Comparison of ENCODE assay signal across 8 cellular contexts in genomic region chr12:47828967-47829482, GRCh38. TPM values are rescaled to one million over a fixed set of nuclear protein-coding genes. Genes with fewer than 3 reads are reported as not detected.
DNase-seq lines count a peak whose midpoint lies in the region; ATAC-seq and TF ChIP-seq lines count a peak whose summit lies in the region.

No MANE protein-coding gene starts in this region.

- H3K36me3 Mint-ChIP-seq in activated naive CD4-positive, alpha-beta T cell treated with anti-CD3 and anti-CD28 coated beads, Interleukin-2, amount 50 U/mL, for 24 hours = no peaks in the 10 kb centered on the region
- H3K36me3 Mint-ChIP-seq in activated CD8-positive, alpha-beta memory T cell treated with anti-CD3 and anti-CD28 coated beads, Interleukin-2, amount 10 ng/mL, durations not matched to agents 7 days and 5 days = peaks cover 3% of the 10 kb centered on the region

- TF ChIP-seq POLR2A in adrenal gland (IDR thresholded peaks at IDR 0.05) (peak; percentile 30 to 69), testis (IDR thresholded peaks at IDR 0.05) (no peak)

- TF ChIP-seq CTCF in adrenal gland (IDR thresholded peaks at IDR 0.05) (no peak), testis (IDR thresholded peaks at IDR 0.05) (no peak)

- H3K9me3 Mint-ChIP-seq in activated naive CD4-positive, alpha-beta T cell treated with anti-CD3 and anti-CD28 coated beads, Interleukin-2, amount 50 U/mL, for 24 hours = no peaks in the 10 kb centered on the region
- no peaks in the 10 kb centered on the region for H3K9me3 Mint-ChIP-seq in activated CD8-positive, alpha-beta memory T cell treated with anti-CD3 and anti-CD28 coated beads, Interleukin-2, amount 10 ng/mL, durations not matched to agents 7 days and 5 days (ENCODE audit: low read depth)

- H3K9me3 ChIP-seq in adrenal gland (replicated peaks in 1 of 3) = no peaks in the 10 kb centered on the region
- no peaks in the 10 kb centered on the region for H3K9me3 ChIP-seq in testis

- CTCF ChIA-PET in activated CD8-positive, alpha-beta memory T cell treated with anti-CD3 and anti-CD28 coated beads, Interleukin-2, amount 10 ng/mL, durations not matched to agents 7 days and 5 days (lab: Charles Lee) = interaction anchor here (0.7 to 21.9 kb wide), 8 partner anchors 10 to 114 kb away, joined by 3 to 775 read pairs (median 29); partner anchors contain the start of genes HDAC7 and SLC48A1

- H3K27ac ChIP-seq in adrenal gland (peak overlapping the region in 4 of 5 donors; percentile 81 to 94 (median 82)), testis (peak overlapping the region; percentile 70 to 79)

- H3K27ac Mint-ChIP-seq in activated naive CD4-positive, alpha-beta T cell treated with anti-CD3 and anti-CD28 coated beads, Interleukin-2, amount 50 U/mL, for 24 hours = peak overlapping the region; percentile 72
- no peak overlapping the region for H3K27ac Mint-ChIP-seq in activated CD8-positive, alpha-beta memory T cell treated with anti-CD3 and anti-CD28 coated beads, Interleukin-2, amount 10 ng/mL, durations not matched to agents 7 days and 5 days

- peaks cover 91% of the 10 kb centered on the region for H3K4me1 Mint-ChIP-seq in activated naive CD4-positive, alpha-beta T cell treated with anti-CD3 and anti-CD28 coated beads, Interleukin-2, amount 50 U/mL, for 24 hours
- peaks cover 73% of the 10 kb centered on the region for H3K4me1 Mint-ChIP-seq in activated CD8-positive, alpha-beta memory T cell treated with anti-CD3 and anti-CD28 coated beads, Interleukin-2, amount 10 ng/mL, durations not matched to agents 7 days and 5 days

- 11 to 28% (median 15%) methylated on average over 5 to 7 of the region's 7 CpGs for WGBS in adrenal gland, 4 donors
- WGBS in testis, 2 donors = 61 to 70% methylated on average over 7 of the region's 7 CpGs

- no peak for ATAC-seq in HG03342 (IDR thresholded peaks at IDR 0.05; ENCODE audit: unreplicated experiment)
- no peak for ATAC-seq in activated CD8-positive, alpha-beta memory T cell treated with anti-CD3 and anti-CD28 coated beads, Interleukin-2, amount 10 ng/mL, durations not matched to agents 7 days and 5 days

- H3K36me3 ChIP-seq in adrenal gland (replicated peaks in 1 of 2) (no peaks in the 10 kb centered on the region), testis (ENCODE audit: low read depth, missing control alignments) (no peaks in the 10 kb centered on the region)

- peaks cover 23 to 43% of the 10 kb centered on the region in 2 donors for H3K4me1 ChIP-seq in adrenal gland (replicated peaks in 1 of 2)
- peaks cover 35% of the 10 kb centered on the region for H3K4me1 ChIP-seq in testis

- DNase-seq in activated naive CD4-positive, alpha-beta T cell treated with Interleukin-2 at 50 U/mL for 16 hours = no peak
- DNase-seq in adrenal gland (peak; percentile 84 to 94 (median 92)), islet precursor cell (peak; percentile 92), testis (peak; percentile 71), COR-L47 (lab: John Stamatoyannopoulos, UW) (no peak)
- no peak for DNase-seq in activated CD8-positive, alpha-beta memory T cell treated with anti-CD3 and anti-CD28 coated beads, Interleukin-2, amount 10 ng/mL, durations not matched to agents 7 days and 5 days

- no peaks in the 10 kb centered on the region for H3K27me3 Mint-ChIP-seq in activated naive CD4-positive, alpha-beta T cell treated with anti-CD3 and anti-CD28 coated beads, Interleukin-2, amount 50 U/mL, for 24 hours
- H3K27me3 Mint-ChIP-seq in activated CD8-positive, alpha-beta memory T cell treated with anti-CD3 and anti-CD28 coated beads, Interleukin-2, amount 10 ng/mL, durations not matched to agents 7 days and 5 days = no peaks in the 10 kb centered on the region

- no peaks in the 10 kb centered on the region for H3K27me3 ChIP-seq in adrenal gland
- H3K27me3 ChIP-seq in testis = no peaks in the 10 kb centered on the region

- H3K4me3 Mint-ChIP-seq in activated naive CD4-positive, alpha-beta T cell treated with anti-CD3 and anti-CD28 coated beads, Interleukin-2, amount 50 U/mL, for 24 hours = peak overlapping the region; percentile 19
- no peak overlapping the region for H3K4me3 Mint-ChIP-seq in activated CD8-positive, alpha-beta memory T cell treated with anti-CD3 and anti-CD28 coated beads, Interleukin-2, amount 10 ng/mL, durations not matched to agents 7 days and 5 days

- H3K4me3 ChIP-seq in adrenal gland (peak overlapping the region in 1 of 4 donors; percentile 13), testis (no peak overlapping the region)

- intact Hi-C loops in adrenal gland (cut with DNase I) (no loop called here), testis (cut with DNase I; ENCODE audit: low total_unique reads) (no loop called here)

RNA-seq across cellular contexts. Expression of gene HDAC7, which starts 9.3 kb away (rescaled TPM):
- total RNA-seq in adrenal gland (100 to 1,000 TPM in 5 of 8 donors, 10 to 100 TPM in 3; 66.6 to 178 (median 147) TPM), testis (10 to 100 TPM; 39.9 to 70.0 TPM)
- polyA plus RNA-seq in adrenal gland (100 to 1,000 TPM; 110 to 184 (median 164) TPM), testis (ENCODE audit: insufficient read depth, low read depth, low replicate concordance) (28.2 TPM)
- total RNA-seq in activated CD8-positive, alpha-beta memory T cell treated with anti-CD3 and anti-CD28 coated beads, Interleukin-2, amount 10 ng/mL, durations not matched to agents 7 days and 5 days = 100 to 1,000 TPM; 226 to 284 TPM

RNA-seq across cellular contexts. Expression of gene SLC48A1, which starts 56.0 kb away (rescaled TPM):
- 10 to 100 TPM; 52.5 to 91.9 (median 73.6) TPM for total RNA-seq in adrenal gland
- 10 to 100 TPM; 36.3 to 51.0 (median 44.8) TPM for polyA plus RNA-seq in adrenal gland
- total RNA-seq in testis = 10 to 100 TPM; 25.5 to 32.0 TPM
- 21.0 TPM for polyA plus RNA-seq in testis (ENCODE audit: insufficient read depth, low read depth, low replicate concordance)
- 10 to 100 TPM; 13.9 to 18.5 TPM for total RNA-seq in activated CD8-positive, alpha-beta memory T cell treated with anti-CD3 and anti-CD28 coated beads, Interleukin-2, amount 10 ng/mL, durations not matched to agents 7 days and 5 days

Comparison
In these comparisons a context has a peak if more than half of its experiments do, and no peak if none do; other contexts are left out.
1. DNase-seq: peak in adrenal gland (7 of 7), islet precursor cell (single experiment) and testis (single experiment); none in activated naive CD4-positive, alpha-beta T cell treated with Interleukin-2 at 50 U/mL for 16 hours (single experiment), COR-L47 (single experiment) and activated CD8-positive, alpha-beta memory T cell treated with anti-CD3 and anti-CD28 coated beads, Interleukin-2, amount 10 ng/mL, durations not matched to agents 7 days and 5 days (single experiment).